8 cellular contexts compared by ENCODE assay signal in genomic region chr20:3889489-3890409, GRCh38. TPM values are rescaled to one million over a fixed set of nuclear protein-coding genes. Genes with fewer than 3 reads are reported as not detected.
A peak's percentile ranks its signal among the peaks of the same experiment; 100 is the strongest.
DNase-seq lines count a peak whose midpoint lies in the region; ATAC-seq and TF ChIP-seq lines count a peak whose summit lies in the region.

No MANE protein-coding gene starts in this region.

- no peaks in the 10 kb centered on the region for H3K9me3 ChIP-seq in fibroblast of lung (ENCODE audit: control insufficient read depth, insufficient read depth, low read depth, low read length)
- H3K9me3 ChIP-seq in neuronal stem cell (replicated peaks in 1 of 2; ENCODE audit: control insufficient read depth in 2 of 2, insufficient read depth in 1 of 2, low read depth in 1 of 2, low read length in 2 of 2), result no peaks in the 10 kb centered on the region
- H3K9me3 ChIP-seq in upper lobe of left lung, result no peaks in the 10 kb centered on the region

- H3K79me1 ChIP-seq in neuronal stem cell (ENCODE audit: low read depth, low read length), result no peaks in the 10 kb centered on the region

- H4K8ac ChIP-seq in neuronal stem cell (ENCODE audit: low read depth, low read length), result peak overlapping the region; percentile 95

- H3K4me3 ChIP-seq in fibroblast of lung (replicated peaks in 1 of 4; ENCODE audit: control extremely low read depth in 1 of 4, insufficient read depth in 1 of 4, low read depth in 3 of 4, low read length in 4 of 4), result peak overlapping the region; percentile 65 to 99 (median 79)
- peak overlapping the region; percentile 68 to 97 for H3K4me3 ChIP-seq in neuronal stem cell (ENCODE audit: low read length in 2 of 2)
- H3K4me3 ChIP-seq in upper lobe of left lung, result peak overlapping the region; percentile 79 to 100 (median 98)

- no peak overlapping the region for H2BK15ac ChIP-seq in neuronal stem cell (ENCODE audit: low read length)

- H3K36me3 ChIP-seq in fibroblast of lung (ENCODE audit: control insufficient read depth, insufficient read depth, low read length) (no peaks in the 10 kb centered on the region), neuronal stem cell (replicated peaks in 1 of 2; ENCODE audit: control insufficient read depth in 2 of 2, insufficient read depth in 2 of 2, low read length in 2 of 2) (peaks cover under 1 to 41% of the 10 kb centered on the region in 2 donors), upper lobe of left lung (no peaks in the 10 kb centered on the region)

- peak overlapping the region; percentile 96 for H3K4me2 ChIP-seq in fibroblast of lung (ENCODE audit: extremely low read depth, insufficient read depth, low read length)
- peak overlapping the region; percentile 65 for H3K4me2 ChIP-seq in neuronal stem cell (ENCODE audit: insufficient read depth, low read length, poor library complexity, severe bottlenecking)

- H3K23ac ChIP-seq in neuronal stem cell (ENCODE audit: low read depth, low read length, poor library complexity), result peak overlapping the region; percentile 96

- peak overlapping the region; percentile 100 for H3K18ac ChIP-seq in neuronal stem cell (ENCODE audit: low read length)

- H2AK5ac ChIP-seq in neuronal stem cell (ENCODE audit: low read depth, low read length), result peak overlapping the region; percentile 72

- no peak overlapping the region for H4K91ac ChIP-seq in neuronal stem cell (ENCODE audit: low read depth, low read length, poor library complexity)

- no peak overlapping the region for H2AFZ ChIP-seq in fibroblast of lung (ENCODE audit: low read length)
- peak overlapping the region; percentile 80 for H2AFZ ChIP-seq in neuronal stem cell (ENCODE audit: low read length)

- TF ChIP-seq POLR2A in upper lobe of left lung (IDR thresholded peaks at IDR 0.05), result peak in 1 of 4 donors; percentile 4

- H3K4me1 ChIP-seq in fibroblast of lung (ENCODE audit: control insufficient read depth, extremely low read depth, insufficient read depth, low read length) (peaks cover 10% of the 10 kb centered on the region), neuronal stem cell (ENCODE audit: control insufficient read depth in 2 of 2, insufficient read depth in 1 of 2, low read depth in 1 of 2, low read length in 2 of 2) (peaks cover 12 to 16% of the 10 kb centered on the region in 2 donors), upper lobe of left lung (peaks cover 49 to 62% (median 54%) of the 10 kb centered on the region in 4 donors)

- no CpG with 5 or more reads among the region's 68 CpGs for WGBS in neuronal stem cell (ENCODE audit: extremely low coverage in 2 of 2, insufficient read length in 2 of 2, insufficient replicate concordance in 1 of 2), 2 donors
- 0% methylated on average over 15 to 26 of the region's 68 CpGs for WGBS in upper lobe of left lung, 2 donors

- peak overlapping the region; percentile 93 for H2BK5ac ChIP-seq in neuronal stem cell (ENCODE audit: low read length)

- no peak for TF ChIP-seq EP300 in upper lobe of left lung (IDR thresholded peaks at IDR 0.05)

- peak overlapping the region; percentile 90 for H2BK12ac ChIP-seq in neuronal stem cell (ENCODE audit: low read length)

- peak overlapping the region; percentile 55 for H3K4ac ChIP-seq in neuronal stem cell (ENCODE audit: low read length)

- H3K9ac ChIP-seq in fibroblast of lung (ENCODE audit: insufficient read depth, low read length) (peak overlapping the region; percentile 87), neuronal stem cell (ENCODE audit: low read depth, low read length, poor library complexity) (peak overlapping the region; percentile 93)

- DNase-seq in GM03348 (ENCODE audit: low spot score), result peak; percentile 47
- DNase-seq in MV-4-11 (lab: John Stamatoyannopoulos, UW), result peak; percentile 10
- DNase-seq in activated T-cell treated with anti-CD3 and anti-CD28 coated beads for 48 hours (ENCODE audit: low read depth), result peak; percentile 46
- peak in 1 of 2 donors; percentile 23 for DNase-seq in fibroblast of lung (ENCODE audit: low read depth in 2 of 2)
- no peak for DNase-seq in neuronal stem cell (ENCODE audit: low spot score)
- peak; percentile 64 to 89 for DNase-seq in upper lobe of left lung
- no peak for DNase-seq in mesenteric fat pad (ENCODE audit: low spot score)

- H3K79me2 ChIP-seq in fibroblast of lung (ENCODE audit: control insufficient read depth, insufficient read depth, low read length), result peaks cover 72% of the 10 kb centered on the region

- no peak overlapping the region for H3K14ac ChIP-seq in neuronal stem cell (ENCODE audit: low read length)

- peaks cover 7% of the 10 kb centered on the region for H4K20me1 ChIP-seq in fibroblast of lung (ENCODE audit: control insufficient read depth, extremely low read depth, insufficient read depth, low read length)

- peak overlapping the region; percentile 86 for H3K27ac ChIP-seq in fibroblast of lung (ENCODE audit: insufficient read depth, low read length)
- peak overlapping the region; percentile 88 for H3K27ac ChIP-seq in neuronal stem cell (replicated peaks; ENCODE audit: low read length)
- H3K27ac ChIP-seq in upper lobe of left lung, result peak overlapping the region; percentile 96 to 100 (median 100)

- H2BK120ac ChIP-seq in neuronal stem cell (ENCODE audit: low read depth, low read length), result no peak overlapping the region

- H3K27me3 ChIP-seq in fibroblast of lung (ENCODE audit: control insufficient read depth, insufficient read depth, low read length) (no peaks in the 10 kb centered on the region), neuronal stem cell (ENCODE audit: control insufficient read depth in 3 of 3, insufficient read depth in 3 of 3, low read depth in 1 of 3, low read length in 3 of 3) (no peaks in the 10 kb centered on the region), upper lobe of left lung (no peaks in the 10 kb centered on the region)

- peak; percentile 23 for ATAC-seq in GM21737 (IDR thresholded peaks at IDR 0.05; ENCODE audit: unreplicated experiment)
- peak in 1 of 2 donors; percentile 44 for ATAC-seq in upper lobe of left lung (ENCODE audit: low FRiP score in 2 of 2)

- TF ChIP-seq CTCF in fibroblast of lung (conservative IDR thresholded peaks at IDR 0.05 in 1 of 2, IDR thresholded peaks at IDR 0.05 in 1 of 2; ENCODE audit: low read depth in 1 of 2, low read length in 2 of 2) (no peak), upper lobe of left lung (IDR thresholded peaks at IDR 0.05) (peak in 1 of 6 experiments; percentile 2)

RNA-seq across cellular contexts. Expression of gene PANK2, which starts 0.6 kb away (rescaled TPM):
- total RNA-seq in fibroblast of lung (50.8 and 51.7 TPM in 2 replicates), upper lobe of left lung (10 to 100 TPM; 34.3 to 58.7 (median 50.4) TPM), mesenteric fat pad (31.1 TPM)
- polyA plus RNA-seq in fibroblast of lung, result 32.0 and 33.7 TPM in 2 replicates
- 30.9 and 41.6 TPM in 2 replicates for polyA plus RNA-seq in fibroblast of lung (2012)
- 4.7 and 25.1 TPM in 2 replicates for polyA minus RNA-seq in fibroblast of lung (ENCODE audit: low replicate concordance)
- polyA plus RNA-seq in neuronal stem cell (2013, experiment 1 of 2), result 22.5 TPM
- 21.1 TPM for polyA plus RNA-seq in neuronal stem cell (2013, experiment 2 of 2)

RNA-seq across cellular contexts. Expression of gene MAVS, which starts 43.1 kb away (rescaled TPM):
- total RNA-seq in fibroblast of lung (12.1 and 15.9 TPM in 2 replicates), upper lobe of left lung (10 to 100 TPM; 31.0 to 54.5 (median 39.9) TPM), mesenteric fat pad (43.5 TPM)
- polyA plus RNA-seq in fibroblast of lung, result 14.4 and 16.4 TPM in 2 replicates
- polyA plus RNA-seq in fibroblast of lung (2012), result 19.7 and 22.1 TPM in 2 replicates
- 64.7 and 74.2 TPM in 2 replicates for polyA minus RNA-seq in fibroblast of lung (ENCODE audit: low replicate concordance)
- 11.2 TPM for polyA plus RNA-seq in neuronal stem cell (2013, experiment 1 of 2)
- polyA plus RNA-seq in neuronal stem cell (2013, experiment 2 of 2), result 11.6 TPM

Comparison
In these comparisons a context has a peak if more than half of its experiments do, and no peak if none do; other contexts are left out.
1. DNase-seq: peak in GM03348 (single experiment), MV-4-11 (single experiment), activated T-cell treated with anti-CD3 and anti-CD28 coated beads for 48 hours (single experiment) and upper lobe of left lung (2 of 2); none in neuronal stem cell (single experiment) and mesenteric fat pad (single experiment).
2. Peak in every context shown above with its lines, with median percentiles within 50 percentile points of each other: H3K27ac ChIP-seq and H3K4me3 ChIP-seq.